In the genomic region with DNA sequence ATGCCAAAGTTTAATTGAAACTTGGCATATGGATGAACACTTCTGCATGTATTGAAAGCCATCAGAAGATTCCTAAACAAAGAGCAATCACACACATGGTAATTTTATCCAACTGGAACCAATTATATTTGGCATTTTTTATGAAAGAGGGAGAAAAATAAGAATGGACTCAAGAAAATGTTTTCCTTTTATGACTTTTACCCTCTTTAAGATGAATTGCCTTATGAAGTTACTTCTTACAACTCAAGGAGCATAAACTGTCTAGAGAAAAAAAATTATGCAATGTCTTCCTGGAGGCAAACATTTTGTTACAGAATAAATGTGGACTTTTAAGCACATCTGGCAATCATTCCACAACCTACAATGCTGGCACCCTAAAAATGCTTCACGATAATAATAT, we compare ENCODE assay signal across 39 cellular contexts. TPM values are rescaled to one million over a fixed set of nuclear protein-coding genes. Genes with fewer than 3 reads are reported as not detected.
"Had no signal": no experiment of that assay in that cellular context is flagged by ENCODE, and none has a peak within 500 bp of the region (broad histone marks: within the 10 kb centered on the region; RNA-seq: fewer than 3 reads in every experiment).

No MANE protein-coding gene starts in this region.

- H3K4me3 ChIP-seq: body of pancreas, breast epithelium, MG63, Peyer's patch, SJSA1 had no signal

- ATAC-seq: activated CD8-positive, alpha-beta T cell treated with anti-CD3 and anti-CD28 coated beads for 36 hours; activated T-cell treated with anti-CD3 and anti-CD28 coated beads, Interleukin-2, amount 50 U/mL, for 72 hours; activated T-helper 17 cell treated with anti-CD3 and anti-CD28 coated beads, Interleukin-2, amount 50 U/mL, for 72 hours; body of pancreas; PC-3 had no signal

- H3K9me3 ChIP-seq: body of pancreas, breast epithelium, MG63, Peyer's patch, SJSA1 had no signal

- H3K27ac Mint-ChIP-seq: activated B cell treated with CpG ODN at 0.5 μM for 24 hours; activated CD8-positive, alpha-beta T cell treated with anti-CD3 and anti-CD28 coated beads for 36 hours; activated naive CD8-positive, alpha-beta T cell treated with anti-CD3 and anti-CD28 coated beads for 36 hours; activated T-cell treated with anti-CD3 and anti-CD28 coated beads, Interleukin-2, amount 50 U/mL, for 72 hours; activated T-helper 17 cell treated with anti-CD3 and anti-CD28 coated beads, Interleukin-2, amount 50 U/mL, for 72 hours had no signal

- H3K4me1 ChIP-seq: body of pancreas, breast epithelium, Peyer's patch, SJSA1 had no signal

- H3K27me3 Mint-ChIP-seq: activated CD8-positive, alpha-beta T cell treated with anti-CD3 and anti-CD28 coated beads for 36 hours had no signal

- H3K36me3 ChIP-seq: breast epithelium, MG63, Peyer's patch, SJSA1 had no signal

- H3K36me3 Mint-ChIP-seq: activated naive CD8-positive, alpha-beta T cell treated with anti-CD3 and anti-CD28 coated beads for 36 hours had no signal

- H3K27ac ChIP-seq: body of pancreas, breast epithelium, Peyer's patch, SJSA1, VCaP had no signal

- H3K4me1 Mint-ChIP-seq: activated B cell treated with CpG ODN at 0.5 μM for 24 hours; activated naive CD8-positive, alpha-beta T cell treated with anti-CD3 and anti-CD28 coated beads for 36 hours; activated T-helper 17 cell treated with anti-CD3 and anti-CD28 coated beads, Interleukin-2, amount 50 U/mL, for 72 hours had no signal

- H3K4me3 Mint-ChIP-seq: activated B cell treated with CpG ODN at 0.5 μM for 24 hours; activated CD8-positive, alpha-beta T cell treated with anti-CD3 and anti-CD28 coated beads for 36 hours; activated naive CD8-positive, alpha-beta T cell treated with anti-CD3 and anti-CD28 coated beads for 36 hours; activated T-cell treated with anti-CD3 and anti-CD28 coated beads, Interleukin-2, amount 50 U/mL, for 72 hours; activated T-helper 17 cell treated with anti-CD3 and anti-CD28 coated beads, Interleukin-2, amount 50 U/mL, for 72 hours had no signal

- H3K27me3 ChIP-seq: body of pancreas, MG63, Peyer's patch, SJSA1 had no signal

- DNase-seq: activated B cell treated with CpG ODN at 0.5 μM for 24 hours; activated CD4-positive, alpha-beta T cell treated with anti-CD3 and anti-CD28 coated beads for 4 hours; activated CD4-positive, alpha-beta T cell treated with anti-CD3 and anti-CD28 coated beads, Interleukin-2, amount 50 U/mL, for 1 hour; activated CD4-positive, CD25-positive, alpha-beta regulatory T cell treated with anti-CD3 and anti-CD28 coated beads, Interleukin-2, amount 50 U/mL, for 72 hours; activated CD8-positive, alpha-beta T cell treated with anti-CD3 and anti-CD28 coated beads for 36 hours; activated effector memory CD4-positive, alpha-beta T cell treated with anti-CD3 and anti-CD28 coated beads, Interleukin-2, amount 50 U/mL, for 16 hours; activated naive CD4-positive, alpha-beta T cell; activated naive CD4-positive, alpha-beta T cell treated with anti-CD3 and anti-CD28 coated beads, Interleukin-2, amount 50 U/mL, for 16 hours; activated naive CD8-positive, alpha-beta T cell treated with anti-CD3 and anti-CD28 coated beads for 36 hours; activated T-cell treated with anti-CD3 and anti-CD28 coated beads, Interleukin-2, amount 50 U/mL, for 1 hour; activated T-cell treated with anti-CD3 and anti-CD28 coated beads, Interleukin-2, amount 50 U/mL, for 72 hours; amygdala; body of pancreas; Kasumi-1; MG63; NCI-H1048; NCI-H1105 treated with DMSO at 0.1 percent for 48 hours; NCI-H1436; NCI-H1694; NCI-H1930; NCI-H2081 treated with DMSO at 0.1 percent for 48 hours; NCI-H345; NCI-H510A; NCI-H526; NCI-H748 treated with DMSO at 0.1 percent for 48 hours; NK-92 treated with Interleukin-12 subunit alpha and Interleukin-12 subunit beta, amount 100 ng/mL, for 24 hours; PC-3; Peyer's patch; RPMI8226; SHP77 treated with DMSO at 0.1 percent for 48 hours; SW 1271; T-helper 1 cell; T-helper 2 cell; T-helper 9 cell had no signal

RNA-seq across cellular contexts. Expression of gene TRPC6, which starts 7.3 kb away (rescaled TPM):
- total RNA-seq: activated B cell treated with CpG ODN at 0.5 μM for 24 hours; activated CD8-positive, alpha-beta memory T cell treated with anti-CD3 and anti-CD28 coated beads for 36 hours; activated CD8-positive, alpha-beta T cell treated with anti-CD3 and anti-CD28 coated beads for 36 hours; activated naive CD8-positive, alpha-beta T cell treated with anti-CD3 and anti-CD28 coated beads for 36 hours; activated T-cell treated with anti-CD3 and anti-CD28 coated beads, Interleukin-2, amount 50 U/mL, for 72 hours; activated T-helper 17 cell treated with anti-CD3 and anti-CD28 coated beads, Interleukin-2, amount 50 U/mL, for 72 hours; PC-3 had no signal
